Comparison of ENCODE assay signal across 8 cellular contexts in the genomic region with DNA sequence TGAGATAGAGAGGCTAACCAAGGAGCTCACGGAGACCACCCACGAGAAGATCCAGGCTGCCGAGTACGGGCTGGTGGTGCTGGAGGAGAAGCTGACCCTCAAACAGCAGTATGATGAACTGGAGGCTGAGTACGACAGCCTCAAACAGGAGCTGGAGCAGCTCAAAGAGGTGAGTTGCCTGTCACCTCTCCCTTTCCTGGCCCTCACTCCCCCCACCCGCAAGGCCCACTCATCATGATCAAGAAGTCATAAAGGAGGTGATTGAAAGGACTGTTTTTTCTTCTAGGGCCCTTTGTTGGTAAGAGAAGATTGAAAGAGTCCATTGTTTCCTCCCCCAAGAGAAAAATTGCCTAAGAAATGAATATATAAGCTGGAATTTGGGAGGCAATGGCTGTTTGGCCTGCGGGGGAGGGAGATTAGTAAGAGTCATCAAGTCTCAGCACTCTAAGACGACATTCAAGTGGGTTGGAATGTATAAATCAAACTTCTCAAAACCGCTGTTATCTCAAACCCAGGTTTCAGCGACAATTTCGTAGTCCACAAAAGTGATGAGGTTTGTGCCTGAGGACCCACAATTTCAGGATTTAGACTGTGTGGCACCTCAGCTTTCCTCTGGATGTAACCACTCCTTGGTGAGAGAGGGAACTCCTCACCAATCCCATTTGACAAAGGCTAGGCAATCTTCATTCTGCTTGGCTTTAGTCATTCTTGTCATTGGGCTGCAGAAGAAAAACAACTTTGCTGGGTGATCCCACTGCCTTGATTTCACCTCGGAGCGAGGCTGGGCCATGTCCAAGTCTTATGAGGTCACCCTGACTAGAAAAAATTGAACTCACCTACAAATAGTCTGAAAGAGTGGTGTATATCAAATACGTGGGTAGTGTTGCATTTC. TPM values are rescaled to one million over a fixed set of nuclear protein-coding genes. Genes with fewer than 3 reads are reported as not detected.
DNase-seq lines count a peak whose midpoint lies in the region; TF ChIP-seq lines count a peak whose summit lies in the region.

No MANE protein-coding gene starts in this region.

- TF ChIP-seq CTCF in GM20000 (IDR thresholded peaks at IDR 0.05; ENCODE audit: extremely low read depth, missing control alignments) (no peak), endothelial cell (IDR thresholded peaks at IDR 0.05; ENCODE audit: unreplicated experiment) (no peak)

- peaks cover 10% of the 10 kb centered on the region for H3K36me3 Mint-ChIP-seq in endothelial cell (ENCODE audit: low read depth, unreplicated experiment)

- peak overlapping the region; percentile 94 for H3K9ac ChIP-seq in BLaER1

- no peaks in the 10 kb centered on the region for H3K9me3 Mint-ChIP-seq in endothelial cell (ENCODE audit: unreplicated experiment)

- H3K27me3 ChIP-seq in BLaER1 = no peaks in the 10 kb centered on the region

- peaks cover 7% of the 10 kb centered on the region; the same call in 1 of the 2 replicates for H3K36me3 ChIP-seq in BLaER1

- peak overlapping the region; percentile 88 for H3K4me2 ChIP-seq in BLaER1

- H3K9me3 ChIP-seq in BLaER1 = no peaks in the 10 kb centered on the region

- H3K4me3 Mint-ChIP-seq in endothelial cell (ENCODE audit: unreplicated experiment) = peak overlapping the region; percentile 99

- H3K4me3 ChIP-seq in BLaER1 = peak overlapping the region; percentile 96

- DNase-seq in GM20000 (ENCODE audit: low spot score) (peak; percentile 52), M059J (ENCODE audit: low read depth) (peak; percentile 91), endothelial cell (ENCODE audit: low spot score) (peak; percentile 18), myocyte (ENCODE audit: low read depth) (peak; percentile 42), GM19240 (ENCODE audit: insufficient read length, low spot score) (no peak)
- peak; percentile 80 for DNase-seq in activated CD8-positive, alpha-beta memory T cell treated with anti-CD3 and anti-CD28 coated beads for 24 hours

- H3K27ac Mint-ChIP-seq in endothelial cell (ENCODE audit: unreplicated experiment) = peak overlapping the region; percentile 96

- H3K27ac ChIP-seq in BLaER1 (peak overlapping the region; percentile 91), temporal lobe (ENCODE audit: low read depth, low read length) (peak overlapping the region; percentile 44)

- 0 out of 2 replicates have a peak, but pooled peaks cover 12% of the 10 kb centered on the region for H4K20me1 ChIP-seq in BLaER1

- H3K27me3 Mint-ChIP-seq in endothelial cell (ENCODE audit: unreplicated experiment) = peaks cover 14% of the 10 kb centered on the region

- H3K4me1 ChIP-seq in BLaER1 = peaks cover 46% of the 10 kb centered on the region

- H3K4me1 Mint-ChIP-seq in endothelial cell (ENCODE audit: unreplicated experiment) = peaks cover 34% of the 10 kb centered on the region

RNA-seq across cellular contexts. Expression of a gene that starts 1.0 kb away (rescaled TPM):
- total RNA-seq in M059J (2014; rRNA removed; shearing (Covaris generic)) = 6.8 and 13.3 TPM in 2 replicates
- total RNA-seq in endothelial cell (ENCODE audit: unreplicated experiment) (87.9 TPM), myocyte (10.3 and 10.8 TPM in 2 replicates), temporal lobe (50.2 TPM)
- polyA plus RNA-seq in myocyte (2012) = 12.5 TPM
